Comparison of ENCODE assay signal across 8 cellular contexts in the genomic region with DNA sequence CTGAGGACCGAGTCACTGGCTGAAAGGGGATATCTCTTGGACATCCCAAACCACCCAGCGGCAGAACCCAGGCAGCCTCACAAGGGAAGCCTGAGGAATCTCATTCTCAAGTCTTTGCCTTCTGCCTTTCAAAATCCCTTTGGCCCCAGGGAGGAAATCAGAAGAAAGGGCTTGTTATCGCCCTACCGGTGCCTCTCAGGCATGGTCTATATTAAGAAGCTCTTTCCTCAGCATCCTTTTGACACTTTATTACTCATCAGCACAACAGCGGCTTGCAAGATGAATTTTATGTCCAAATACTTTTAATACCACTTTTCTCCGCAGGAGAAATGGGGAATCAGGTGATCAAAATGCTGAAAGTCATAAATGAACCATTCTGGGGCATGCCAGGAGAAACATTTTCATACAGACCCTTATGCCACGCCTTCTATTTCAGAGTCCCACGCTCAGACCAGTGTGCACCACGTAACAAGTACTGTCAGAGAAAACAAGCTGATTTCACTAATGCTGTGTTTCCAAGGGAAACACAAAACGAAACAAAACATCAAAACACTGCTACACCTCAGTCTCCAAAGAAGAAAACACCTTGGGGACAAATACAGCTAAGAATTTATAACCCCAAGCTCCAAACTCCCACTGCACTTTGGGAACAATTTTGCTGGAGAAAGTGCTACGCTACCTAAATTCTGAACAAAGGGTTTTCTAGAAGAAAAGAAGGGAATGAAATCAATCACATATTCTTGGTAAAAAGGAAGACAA. TPM values are rescaled to one million over a fixed set of nuclear protein-coding genes. Genes with fewer than 3 reads are reported as not detected.
DNase-seq lines count a peak whose midpoint lies in the region; ATAC-seq and TF ChIP-seq lines count a peak whose summit lies in the region.

No MANE protein-coding gene starts in this region.

- peak overlapping the region; percentile 55 for H3K4me3 Mint-ChIP-seq in T-helper 1 cell treated with Interleukin-12 subunit alpha and Interleukin-12 subunit beta and Interleukin-4 antibody, amounts not matched to agents 30 μg/mL and 1 μg/mL, for 36 hours

- in situ Hi-C loops in GM13977 (cut with MboI; ENCODE audit: low pct_unique_long_range_greater_than_20kb, low sequenced_read_pairs, unreplicated experiment) = no loop called here

- no peaks in the 10 kb centered on the region for H3K9me3 ChIP-seq in thoracic aorta
- no peaks in the 10 kb centered on the region for H3K9me3 ChIP-seq in WERI-Rb-1 (ENCODE audit: severe bottlenecking)

- H3K27me3 Mint-ChIP-seq in T-helper 1 cell treated with Interleukin-12 subunit alpha and Interleukin-12 subunit beta and Interleukin-4 antibody, amounts not matched to agents 30 μg/mL and 1 μg/mL, for 36 hours (ENCODE audit: low read depth) = no peaks in the 10 kb centered on the region

- peak overlapping the region; percentile 6 for H3K4me3 ChIP-seq in thoracic aorta
- no peak overlapping the region for H3K4me3 ChIP-seq in WERI-Rb-1 (ENCODE audit: low read depth, low read length)

- H3K4me1 ChIP-seq in thoracic aorta (ENCODE audit: control insufficient read depth in 1 of 2, low read depth in 2 of 2) = peaks cover 34 to 69% of the 10 kb centered on the region in 2 donors

- peak; percentile 67 for ATAC-seq in HG02571 (IDR thresholded peaks at IDR 0.05; ENCODE audit: unreplicated experiment)
- ATAC-seq in thoracic aorta (ENCODE audit: insufficient number of reproducible peaks, low FRiP score, low read depth) = no peak

- TF ChIP-seq CTCF in GM13977 (IDR thresholded peaks at IDR 0.05; ENCODE audit: extremely low read depth, insufficient read depth, missing control alignments) (no peak), thoracic aorta (IDR thresholded peaks at IDR 0.05) (no peak), WERI-Rb-1 (IDR thresholded peaks at IDR 0.05; ENCODE audit: low read depth, low read length) (no peak)

- H3K4me1 Mint-ChIP-seq in T-helper 1 cell treated with Interleukin-12 subunit alpha and Interleukin-12 subunit beta and Interleukin-4 antibody, amounts not matched to agents 30 μg/mL and 1 μg/mL, for 36 hours (ENCODE audit: low read depth) = peaks cover 50% of the 10 kb centered on the region

- DNase-seq in GM13977 (ENCODE audit: low spot score) (peak; percentile 74), fibroblast of gingiva (ENCODE audit: low read depth) (peak; percentile 34), thoracic aorta (ENCODE audit: low spot score) (no peak), anterior cingulate cortex (lab: John Stamatoyannopoulos, UW) (no peak), WERI-Rb-1 (no peak), NCI-H1436 (lab: John Stamatoyannopoulos, UW) (no peak)

- H3K36me3 Mint-ChIP-seq in T-helper 1 cell treated with Interleukin-12 subunit alpha and Interleukin-12 subunit beta and Interleukin-4 antibody, amounts not matched to agents 30 μg/mL and 1 μg/mL, for 36 hours (ENCODE audit: low read depth) = peaks cover 24% of the 10 kb centered on the region

- peak overlapping the region; percentile 95 for H3K27ac Mint-ChIP-seq in T-helper 1 cell treated with Interleukin-12 subunit alpha and Interleukin-12 subunit beta and Interleukin-4 antibody, amounts not matched to agents 30 μg/mL and 1 μg/mL, for 36 hours

- H3K36me3 ChIP-seq in thoracic aorta (no peaks in the 10 kb centered on the region), WERI-Rb-1 (no peaks in the 10 kb centered on the region)

- H3K27ac ChIP-seq in thoracic aorta (peak overlapping the region; percentile 8 to 55), WERI-Rb-1 (no peak overlapping the region)

- H3K27me3 ChIP-seq in thoracic aorta (replicated peaks; ENCODE audit: insufficient read depth) (no peaks in the 10 kb centered on the region), WERI-Rb-1 (ENCODE audit: insufficient read depth, low read depth, severe bottlenecking) (no peaks in the 10 kb centered on the region)

- no peaks in the 10 kb centered on the region for H3K9me3 Mint-ChIP-seq in T-helper 1 cell treated with Interleukin-12 subunit alpha and Interleukin-12 subunit beta and Interleukin-4 antibody, amounts not matched to agents 30 μg/mL and 1 μg/mL, for 36 hours

RNA-seq across cellular contexts. Expression of gene RAPGEF1, which starts 30.0 kb away (rescaled TPM):
- 10 to 100 TPM; 59.7 to 73.0 TPM for total RNA-seq in thoracic aorta

Comparison
In these comparisons a context has a peak if more than half of its experiments do, and no peak if none do; other contexts are left out.
1. DNase-seq: peak in GM13977 (single experiment) and fibroblast of gingiva (single experiment); none in thoracic aorta (single experiment), anterior cingulate cortex (0 of 58), WERI-Rb-1 (single experiment) and NCI-H1436 (single experiment).